In the genomic region with DNA sequence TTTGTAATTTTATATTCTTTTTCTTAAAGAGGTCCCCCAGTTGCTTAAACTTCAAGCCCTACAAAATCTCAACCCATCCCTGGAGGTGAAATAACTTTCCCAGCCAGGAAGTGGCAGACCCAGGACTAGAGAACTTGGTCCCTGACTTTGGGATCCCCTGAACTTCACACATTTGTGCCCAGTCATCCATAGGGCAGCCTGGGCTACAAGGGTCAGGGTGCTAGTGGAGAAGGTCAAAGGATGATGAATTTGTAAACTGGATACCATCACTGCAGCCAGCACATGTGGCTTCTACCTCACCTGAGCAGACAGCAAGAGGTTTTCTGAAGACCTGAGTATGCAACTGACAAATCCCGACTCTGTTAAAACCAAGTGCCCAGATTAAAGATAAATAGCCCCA, we compare ENCODE assay signal across 17 cellular contexts.
"Had no signal": no experiment of that assay in that cellular context is flagged by ENCODE, and none has a peak within 500 bp of the region (broad histone marks: within the 10 kb centered on the region; RNA-seq: fewer than 3 reads in every experiment).

No MANE protein-coding gene starts in this region.

- H3K27me3 ChIP-seq: pancreas, right lobe of liver, tibial nerve, upper lobe of left lung had no signal

- H3K9me3 ChIP-seq: pancreas, right lobe of liver, thoracic aorta, tibial nerve, upper lobe of left lung had no signal

- DNase-seq: cortex of kidney; effector CD4-positive, alpha-beta T cell; hypothalamus; kidney; mesendoderm; midbrain; naive thymus-derived CD4-positive, alpha-beta T cell; occipital lobe; pancreas; right lobe of liver; small intestine; stimulated activated CD4-positive, alpha-beta T cell treated with anti-CD3 and anti-CD28 coated beads, Interleukin-15, amount 100 ng/mL, for 24 hours; stimulated activated CD4-positive, alpha-beta T cell treated with anti-CD3 and anti-CD28 coated beads, Interleukin-2, amount 100 ng/mL, for 48 hours; stimulated activated naive B cell treated with anti-CD40 and anti-IgM and Interleukin-4, amounts not matched to agents 10 μg/mL and 1 μg/mL and 100 μg/mL, for 72 hours; upper lobe of left lung had no signal

- H3K36me3 ChIP-seq: pancreas, right lobe of liver, thoracic aorta, tibial nerve, upper lobe of left lung had no signal

- H3K27ac ChIP-seq: pancreas, right lobe of liver, thoracic aorta, tibial nerve, upper lobe of left lung had no signal

- H3K4me3 ChIP-seq: pancreas, right lobe of liver, thoracic aorta, tibial nerve, upper lobe of left lung had no signal
